Comparison of ENCODE assay signal across 1 cellular context in the genomic region with DNA sequence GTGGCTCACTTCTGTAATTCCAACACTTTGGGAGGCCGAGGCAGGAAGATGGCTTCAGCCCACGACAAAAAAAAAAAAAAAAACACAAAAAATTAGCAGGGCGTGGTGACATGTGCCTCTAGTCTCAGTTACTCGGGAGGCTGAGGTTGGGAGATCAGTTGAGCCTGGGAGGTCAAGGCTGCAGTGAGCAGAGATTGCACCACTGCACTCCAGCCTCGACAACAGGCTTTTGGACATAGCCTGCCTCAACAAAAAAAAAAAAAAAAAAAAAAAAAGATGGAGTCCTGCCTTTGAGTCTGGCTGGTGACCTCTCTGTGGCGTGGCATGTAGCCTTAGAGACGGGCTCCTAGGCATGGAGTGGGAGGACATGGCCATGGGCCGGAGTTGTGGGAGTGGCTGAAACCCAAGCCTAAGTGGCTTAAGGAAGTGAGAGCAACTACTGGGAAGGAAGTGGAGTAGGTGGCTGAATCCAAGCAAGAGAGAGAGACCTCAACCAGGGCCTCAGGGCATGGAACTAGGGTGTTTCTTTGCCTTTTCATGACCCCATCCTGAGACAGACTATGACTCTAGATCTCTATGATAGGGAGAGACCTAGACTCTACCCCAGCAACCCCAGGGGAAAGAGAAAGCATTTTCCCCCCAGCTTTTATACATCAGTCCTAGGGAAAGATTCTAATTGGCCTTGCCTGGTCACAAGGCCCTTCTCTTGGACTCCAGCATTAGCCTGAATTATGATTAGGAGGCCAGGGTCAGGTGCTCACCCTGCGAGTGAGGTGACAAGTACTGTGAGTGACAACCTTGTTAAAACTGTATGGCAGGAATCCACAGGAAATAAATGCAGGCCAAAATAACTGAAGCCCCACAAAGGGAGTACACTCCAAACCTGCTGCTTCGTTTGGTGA.
TF ChIP-seq lines count a peak whose summit lies in the region.

No MANE protein-coding gene starts in this region.

TF ChIP-seq in SK-N-SH treated with all-trans-retinoic acid at 6 μM for 48 hours, 23 proteins besides CTCF, POLR2A, EP300 and RAD21 (continued from another document):
- TF ChIP-seq, protein P1, sequence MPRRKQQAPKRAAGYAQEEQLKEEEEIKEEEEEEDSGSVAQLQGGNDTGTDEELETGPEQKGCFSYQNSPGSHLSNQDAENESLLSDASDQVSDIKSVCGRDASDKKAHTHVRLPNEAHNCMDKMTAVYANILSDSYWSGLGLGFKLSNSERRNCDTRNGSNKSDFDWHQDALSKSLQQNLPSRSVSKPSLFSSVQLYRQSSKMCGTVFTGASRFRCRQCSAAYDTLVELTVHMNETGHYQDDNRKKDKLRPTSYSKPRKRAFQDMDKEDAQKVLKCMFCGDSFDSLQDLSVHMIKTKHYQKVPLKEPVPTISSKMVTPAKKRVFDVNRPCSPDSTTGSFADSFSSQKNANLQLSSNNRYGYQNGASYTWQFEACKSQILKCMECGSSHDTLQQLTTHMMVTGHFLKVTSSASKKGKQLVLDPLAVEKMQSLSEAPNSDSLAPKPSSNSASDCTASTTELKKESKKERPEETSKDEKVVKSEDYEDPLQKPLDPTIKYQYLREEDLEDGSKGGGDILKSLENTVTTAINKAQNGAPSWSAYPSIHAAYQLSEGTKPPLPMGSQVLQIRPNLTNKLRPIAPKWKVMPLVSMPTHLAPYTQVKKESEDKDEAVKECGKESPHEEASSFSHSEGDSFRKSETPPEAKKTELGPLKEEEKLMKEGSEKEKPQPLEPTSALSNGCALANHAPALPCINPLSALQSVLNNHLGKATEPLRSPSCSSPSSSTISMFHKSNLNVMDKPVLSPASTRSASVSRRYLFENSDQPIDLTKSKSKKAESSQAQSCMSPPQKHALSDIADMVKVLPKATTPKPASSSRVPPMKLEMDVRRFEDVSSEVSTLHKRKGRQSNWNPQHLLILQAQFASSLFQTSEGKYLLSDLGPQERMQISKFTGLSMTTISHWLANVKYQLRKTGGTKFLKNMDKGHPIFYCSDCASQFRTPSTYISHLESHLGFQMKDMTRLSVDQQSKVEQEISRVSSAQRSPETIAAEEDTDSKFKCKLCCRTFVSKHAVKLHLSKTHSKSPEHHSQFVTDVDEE (CRISPR knock-in tag; IDR thresholded peaks at IDR 0.05): no peak
- no peak for TF ChIP-seq OSR1 (CRISPR knock-in tag; IDR thresholded peaks at IDR 0.05)
- no peak for TF ChIP-seq ZFP3 (CRISPR knock-in tag; IDR thresholded peaks at IDR 0.05)
- no peak for TF ChIP-seq RARB (CRISPR knock-in tag; IDR thresholded peaks at IDR 0.05)
- TF ChIP-seq ZNF565 (CRISPR knock-in tag; conservative IDR thresholded peaks at IDR 0.05; ENCODE audit: low read depth): no peak
- TF ChIP-seq ZNF8 (CRISPR knock-in tag; IDR thresholded peaks at IDR 0.05): no peak
- TF ChIP-seq GLIS3 (CRISPR knock-in tag; IDR thresholded peaks at IDR 0.05): no peak
- TF ChIP-seq ZC3H10 (CRISPR knock-in tag; IDR thresholded peaks at IDR 0.05): no peak
- no peak for TF ChIP-seq BACH2 (CRISPR knock-in tag; IDR thresholded peaks at IDR 0.05; ENCODE audit: borderline replicate concordance)
- no peak for TF ChIP-seq ZNF70 (CRISPR knock-in tag; IDR thresholded peaks at IDR 0.05)
- no peak for TF ChIP-seq ARNTL (CRISPR knock-in tag; IDR thresholded peaks at IDR 0.05; ENCODE audit: borderline replicate concordance, low read depth)
- TF ChIP-seq, protein P2, sequence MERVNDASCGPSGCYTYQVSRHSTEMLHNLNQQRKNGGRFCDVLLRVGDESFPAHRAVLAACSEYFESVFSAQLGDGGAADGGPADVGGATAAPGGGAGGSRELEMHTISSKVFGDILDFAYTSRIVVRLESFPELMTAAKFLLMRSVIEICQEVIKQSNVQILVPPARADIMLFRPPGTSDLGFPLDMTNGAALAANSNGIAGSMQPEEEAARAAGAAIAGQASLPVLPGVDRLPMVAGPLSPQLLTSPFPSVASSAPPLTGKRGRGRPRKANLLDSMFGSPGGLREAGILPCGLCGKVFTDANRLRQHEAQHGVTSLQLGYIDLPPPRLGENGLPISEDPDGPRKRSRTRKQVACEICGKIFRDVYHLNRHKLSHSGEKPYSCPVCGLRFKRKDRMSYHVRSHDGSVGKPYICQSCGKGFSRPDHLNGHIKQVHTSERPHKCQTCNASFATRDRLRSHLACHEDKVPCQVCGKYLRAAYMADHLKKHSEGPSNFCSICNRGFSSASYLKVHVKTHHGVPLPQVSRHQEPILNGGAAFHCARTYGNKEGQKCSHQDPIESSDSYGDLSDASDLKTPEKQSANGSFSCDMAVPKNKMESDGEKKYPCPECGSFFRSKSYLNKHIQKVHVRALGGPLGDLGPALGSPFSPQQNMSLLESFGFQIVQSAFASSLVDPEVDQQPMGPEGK (CRISPR knock-in tag; IDR thresholded peaks at IDR 0.05; ENCODE audit: borderline replicate concordance): no peak
- no peak for TF ChIP-seq PPARA (CRISPR knock-in tag; IDR thresholded peaks at IDR 0.05; ENCODE audit: borderline replicate concordance)
- TF ChIP-seq ISL1 (CRISPR knock-in tag; IDR thresholded peaks at IDR 0.05): no peak
- TF ChIP-seq, protein P3, sequence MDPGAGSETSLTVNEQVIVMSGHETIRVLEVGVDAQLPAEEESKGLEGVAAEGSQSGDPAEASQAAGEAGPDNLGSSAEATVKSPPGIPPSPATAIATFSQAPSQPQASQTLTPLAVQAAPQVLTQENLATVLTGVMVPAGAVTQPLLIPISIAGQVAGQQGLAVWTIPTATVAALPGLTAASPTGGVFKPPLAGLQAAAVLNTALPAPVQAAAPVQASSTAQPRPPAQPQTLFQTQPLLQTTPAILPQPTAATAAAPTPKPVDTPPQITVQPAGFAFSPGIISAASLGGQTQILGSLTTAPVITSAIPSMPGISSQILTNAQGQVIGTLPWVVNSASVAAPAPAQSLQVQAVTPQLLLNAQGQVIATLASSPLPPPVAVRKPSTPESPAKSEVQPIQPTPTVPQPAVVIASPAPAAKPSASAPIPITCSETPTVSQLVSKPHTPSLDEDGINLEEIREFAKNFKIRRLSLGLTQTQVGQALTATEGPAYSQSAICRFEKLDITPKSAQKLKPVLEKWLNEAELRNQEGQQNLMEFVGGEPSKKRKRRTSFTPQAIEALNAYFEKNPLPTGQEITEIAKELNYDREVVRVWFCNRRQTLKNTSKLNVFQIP (CRISPR knock-in tag; IDR thresholded peaks at IDR 0.05; ENCODE audit: borderline replicate concordance, low read depth): no peak
- no peak for TF ChIP-seq ZFP30 (CRISPR knock-in tag; IDR thresholded peaks at IDR 0.05)
